ENCODE assay signal across 1 cellular context in the genomic region with DNA sequence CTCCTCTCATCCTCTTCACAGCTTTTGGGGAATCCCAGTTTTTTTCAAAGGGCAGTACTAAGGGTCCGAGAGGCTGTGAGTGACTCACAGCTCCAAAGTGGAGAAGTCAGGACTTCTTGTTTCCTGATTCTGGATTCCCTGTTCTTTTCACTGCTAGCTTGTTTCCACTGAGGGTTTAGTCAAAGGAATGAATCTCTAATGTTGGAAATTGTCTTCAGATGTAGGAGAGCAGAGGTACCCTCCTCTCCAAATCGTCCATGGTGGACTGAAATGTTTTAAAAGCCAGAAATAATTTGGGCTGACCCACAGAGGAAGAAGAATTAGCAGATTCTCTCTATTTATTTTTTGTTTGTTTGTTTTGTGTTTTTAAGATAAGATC.
TF ChIP-seq lines count a peak whose summit lies in the region.

No MANE protein-coding gene starts in this region.

TF ChIP-seq in K562, 482 proteins besides CTCF, POLR2A, EP300 and RAD21:
- TF ChIP-seq, protein P1, sequence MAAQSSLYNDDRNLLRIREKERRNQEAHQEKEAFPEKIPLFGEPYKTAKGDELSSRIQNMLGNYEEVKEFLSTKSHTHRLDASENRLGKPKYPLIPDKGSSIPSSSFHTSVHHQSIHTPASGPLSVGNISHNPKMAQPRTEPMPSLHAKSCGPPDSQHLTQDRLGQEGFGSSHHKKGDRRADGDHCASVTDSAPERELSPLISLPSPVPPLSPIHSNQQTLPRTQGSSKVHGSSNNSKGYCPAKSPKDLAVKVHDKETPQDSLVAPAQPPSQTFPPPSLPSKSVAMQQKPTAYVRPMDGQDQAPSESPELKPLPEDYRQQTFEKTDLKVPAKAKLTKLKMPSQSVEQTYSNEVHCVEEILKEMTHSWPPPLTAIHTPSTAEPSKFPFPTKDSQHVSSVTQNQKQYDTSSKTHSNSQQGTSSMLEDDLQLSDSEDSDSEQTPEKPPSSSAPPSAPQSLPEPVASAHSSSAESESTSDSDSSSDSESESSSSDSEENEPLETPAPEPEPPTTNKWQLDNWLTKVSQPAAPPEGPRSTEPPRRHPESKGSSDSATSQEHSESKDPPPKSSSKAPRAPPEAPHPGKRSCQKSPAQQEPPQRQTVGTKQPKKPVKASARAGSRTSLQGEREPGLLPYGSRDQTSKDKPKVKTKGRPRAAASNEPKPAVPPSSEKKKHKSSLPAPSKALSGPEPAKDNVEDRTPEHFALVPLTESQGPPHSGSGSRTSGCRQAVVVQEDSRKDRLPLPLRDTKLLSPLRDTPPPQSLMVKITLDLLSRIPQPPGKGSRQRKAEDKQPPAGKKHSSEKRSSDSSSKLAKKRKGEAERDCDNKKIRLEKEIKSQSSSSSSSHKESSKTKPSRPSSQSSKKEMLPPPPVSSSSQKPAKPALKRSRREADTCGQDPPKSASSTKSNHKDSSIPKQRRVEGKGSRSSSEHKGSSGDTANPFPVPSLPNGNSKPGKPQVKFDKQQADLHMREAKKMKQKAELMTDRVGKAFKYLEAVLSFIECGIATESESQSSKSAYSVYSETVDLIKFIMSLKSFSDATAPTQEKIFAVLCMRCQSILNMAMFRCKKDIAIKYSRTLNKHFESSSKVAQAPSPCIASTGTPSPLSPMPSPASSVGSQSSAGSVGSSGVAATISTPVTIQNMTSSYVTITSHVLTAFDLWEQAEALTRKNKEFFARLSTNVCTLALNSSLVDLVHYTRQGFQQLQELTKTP (IDR thresholded peaks at IDR 0.05; ENCODE audit: low read depth in 1 of 2, partially characterized antibody in 2 of 2): no peak
- TF ChIP-seq ZNF79 (CRISPR knock-in tag; IDR thresholded peaks at IDR 0.05; ENCODE audit: low read depth): peak; percentile 100
- TF ChIP-seq RBM25 (IDR thresholded peaks at IDR 0.05; ENCODE audit: low read depth, low read length, severe bottlenecking): peak; percentile 89
TF ChIP-seq in K562: peak in this region for 2.
